25 cellular contexts compared by ENCODE assay signal in the genomic region with DNA sequence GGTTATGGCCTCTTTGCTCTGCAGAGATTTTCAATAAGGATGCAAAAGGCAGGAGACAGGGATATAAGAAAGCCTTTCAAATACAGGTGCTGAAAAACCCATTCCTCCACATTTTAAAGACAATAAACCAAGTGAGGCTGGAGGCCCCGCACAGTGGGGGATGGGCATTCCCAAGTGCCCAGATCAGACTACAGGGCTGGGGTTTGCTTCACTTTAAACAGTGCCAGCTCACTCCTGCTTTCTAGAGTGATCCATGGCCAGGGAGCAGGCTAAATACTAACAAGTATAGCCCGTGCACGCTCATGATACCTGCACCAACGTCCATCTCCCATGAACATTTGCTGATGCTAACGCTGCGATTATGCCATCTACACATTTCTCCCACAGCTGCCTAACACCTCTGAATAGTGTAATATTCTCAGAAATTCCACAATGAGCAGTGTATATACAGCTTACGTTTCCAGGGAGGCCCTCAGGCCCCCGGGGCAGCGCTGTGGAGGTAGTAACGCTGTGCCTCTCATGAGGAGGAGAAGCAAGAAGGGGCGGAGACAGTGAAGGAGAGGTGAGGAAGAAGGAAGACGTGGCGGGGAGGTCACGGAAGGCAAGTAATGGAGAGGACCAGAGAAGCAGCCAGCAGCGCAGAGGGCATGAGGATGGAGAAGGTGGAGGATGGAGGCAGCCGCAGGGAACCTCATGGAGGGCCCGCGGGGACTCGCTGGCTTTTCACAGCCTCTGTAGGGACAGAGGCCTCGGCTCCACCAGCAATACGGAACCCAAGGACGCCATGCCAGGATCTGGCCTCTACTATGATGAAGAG.
DNase-seq lines count a peak whose midpoint lies in the region; ATAC-seq, FAIRE-seq and TF ChIP-seq lines count a peak whose summit lies in the region.
"Had no signal": no experiment of that assay in that cellular context is flagged by ENCODE, and none has a peak within 500 bp of the region (broad histone marks: within the 10 kb centered on the region; RNA-seq: fewer than 3 reads in every experiment).

No MANE protein-coding gene starts in this region.

- H3K27ac Mint-ChIP-seq in astrocyte (ENCODE audit: unreplicated experiment): peak overlapping the region; percentile 74
- H3K27ac Mint-ChIP-seq: CD4-positive, alpha-beta T cell had no signal

- H3K27me3 ChIP-seq in HUES48 (ENCODE audit: control insufficient read depth, insufficient read depth, low read length): no peaks in the 10 kb centered on the region
- H3K27me3 ChIP-seq in astrocyte (ENCODE audit: insufficient read depth, low read length): no peaks in the 10 kb centered on the region
- no peaks in the 10 kb centered on the region for H3K27me3 ChIP-seq in iPS-18a (ENCODE audit: control insufficient read depth, insufficient read depth, low read length)
- no peaks in the 10 kb centered on the region for H3K27me3 ChIP-seq in neuronal stem cell (ENCODE audit: control insufficient read depth in 3 of 3, insufficient read depth in 3 of 3, low read depth in 1 of 3, low read length in 3 of 3)
- no peaks in the 10 kb centered on the region for H3K27me3 ChIP-seq in SK-N-SH (ENCODE audit: insufficient read depth)
- H3K27me3 ChIP-seq: BLaER1, SJCRH30 had no signal

- H3K9ac ChIP-seq in HUES48 (ENCODE audit: low read depth, low read length) (no peak overlapping the region), astrocyte (ENCODE audit: low read length) (no peak overlapping the region), iPS-18a (ENCODE audit: low read length) (no peak overlapping the region), neuronal stem cell (ENCODE audit: low read depth, low read length, poor library complexity) (peak overlapping the region; percentile 47), SK-N-SH (no peak overlapping the region)
- H3K9ac ChIP-seq: BLaER1 had no signal

- TF ChIP-seq CTCF in astrocyte (IDR thresholded peaks at IDR 0.05; ENCODE audit: insufficient read depth, low read depth, low read length) (no peak), SK-N-SH (IDR thresholded peaks at IDR 0.05) (no peak)

- no peaks in the 10 kb centered on the region for H3K9me2 ChIP-seq in SK-N-SH

- peaks cover 3% of the 10 kb centered on the region for H3F3A ChIP-seq in SK-N-SH (replicated peaks; ENCODE audit: insufficient read depth)

- H2BK5ac ChIP-seq in neuronal stem cell (ENCODE audit: low read length): no peak overlapping the region

- peaks cover 6% of the 10 kb centered on the region for H3K79me1 ChIP-seq in neuronal stem cell (ENCODE audit: low read depth, low read length)

- H2BK15ac ChIP-seq in neuronal stem cell (ENCODE audit: low read length): no peak overlapping the region

- H4K8ac ChIP-seq in neuronal stem cell (ENCODE audit: low read depth, low read length): no peak overlapping the region

- no peak overlapping the region for H2AK5ac ChIP-seq in neuronal stem cell (ENCODE audit: low read depth, low read length)

- peak overlapping the region; percentile 59 for H3K27ac ChIP-seq in HUES48 (ENCODE audit: low read depth, low read length)
- H3K27ac ChIP-seq in astrocyte (ENCODE audit: low read depth, low read length): no peak overlapping the region
- peak overlapping the region; percentile 4 for H3K27ac ChIP-seq in iPS-18a (ENCODE audit: low read length)
- H3K27ac ChIP-seq in neuronal stem cell (replicated peaks; ENCODE audit: low read length): no peak overlapping the region
- H3K27ac ChIP-seq in SK-N-SH (ENCODE audit: low read depth in 2 of 2, low read length in 1 of 2): no peak overlapping the region
- H3K27ac ChIP-seq: BLaER1, SJCRH30 had no signal

- H2AFZ ChIP-seq in astrocyte (ENCODE audit: low read depth, low read length) (no peak overlapping the region), neuronal stem cell (ENCODE audit: low read length) (no peak overlapping the region), SK-N-SH (ENCODE audit: low read depth) (no peak overlapping the region)

- H3K9me3 Mint-ChIP-seq in astrocyte (ENCODE audit: unreplicated experiment): no peaks in the 10 kb centered on the region
- H3K9me3 Mint-ChIP-seq: CD4-positive, alpha-beta T cell; IgD-negative memory B cell had no signal

- H2BK120ac ChIP-seq in neuronal stem cell (ENCODE audit: low read depth, low read length): no peak overlapping the region

- TF ChIP-seq EP300 in SK-N-SH (IDR thresholded peaks at IDR 0.05; ENCODE audit: borderline replicate concordance in 1 of 2, low read depth in 1 of 2, low read length in 1 of 2): no peak

- H3K4me2 ChIP-seq in astrocyte (ENCODE audit: low read length): no peak overlapping the region
- no peak overlapping the region for H3K4me2 ChIP-seq in neuronal stem cell (ENCODE audit: insufficient read depth, low read length, poor library complexity, severe bottlenecking)
- no peak overlapping the region for H3K4me2 ChIP-seq in SK-N-SH
- H3K4me2 ChIP-seq: BLaER1 had no signal

- H3K9me3 ChIP-seq in HUES48 (ENCODE audit: control insufficient read depth, insufficient read depth, low read length): no peaks in the 10 kb centered on the region
- H3K9me3 ChIP-seq in astrocyte (ENCODE audit: insufficient read depth, low read depth, low read length): no peaks in the 10 kb centered on the region
- no peaks in the 10 kb centered on the region for H3K9me3 ChIP-seq in iPS-18a (ENCODE audit: control insufficient read depth, low read depth, low read length)
- no peaks in the 10 kb centered on the region for H3K9me3 ChIP-seq in neuronal stem cell (replicated peaks in 1 of 2; ENCODE audit: control insufficient read depth in 2 of 2, insufficient read depth in 1 of 2, low read depth in 1 of 2, low read length in 2 of 2)
- H3K9me3 ChIP-seq in SK-N-SH: no peaks in the 10 kb centered on the region
- H3K9me3 ChIP-seq: BLaER1, SJCRH30 had no signal

- H4K91ac ChIP-seq in neuronal stem cell (ENCODE audit: low read depth, low read length, poor library complexity): no peak overlapping the region

- no peak overlapping the region for H3K4me3 Mint-ChIP-seq in astrocyte (ENCODE audit: unreplicated experiment)
- H3K4me3 Mint-ChIP-seq: CD4-positive, alpha-beta T cell had no signal

- CTCF ChIA-PET in SK-N-SH (lab: Yijun Ruan, JAX): interaction anchor here (1.8 kb wide), 1 partner anchor 45 kb away, joined by 6 read pairs; no protein-coding TSS in a partner anchor

- H3K14ac ChIP-seq in neuronal stem cell (ENCODE audit: low read length): no peak overlapping the region

- POLR2A ChIA-PET in SK-N-SH (lab: Yijun Ruan, JAX): no interaction called here

- H3K4ac ChIP-seq in neuronal stem cell (ENCODE audit: low read length): no peak overlapping the region

- peak overlapping the region; percentile 74 for H3K18ac ChIP-seq in neuronal stem cell (ENCODE audit: low read length)

- no peaks in the 10 kb centered on the region for H3K36me3 Mint-ChIP-seq in astrocyte (ENCODE audit: low read depth, unreplicated experiment)

- H3K27me3 Mint-ChIP-seq in astrocyte (ENCODE audit: low read depth, unreplicated experiment): no peaks in the 10 kb centered on the region
- H3K27me3 Mint-ChIP-seq: CD4-positive, alpha-beta T cell; IgD-negative memory B cell had no signal

- no CpG with 5 or more reads among the region's 22 CpGs for WGBS in neuronal stem cell (ENCODE audit: extremely low coverage in 2 of 2, insufficient read length in 2 of 2, insufficient replicate concordance in 1 of 2), 2 donors
- WGBS in SK-N-SH (ENCODE audit: low lambda C conversion rate): 97% methylated on average over 22 of the region's 22 CpGs

- H3K79me2 ChIP-seq in astrocyte (ENCODE audit: insufficient read depth, low read length) (no peaks in the 10 kb centered on the region), SK-N-SH (ENCODE audit: insufficient read depth) (no peaks in the 10 kb centered on the region; the same call in 1 of the 2 replicates)

- H4K20me1 ChIP-seq in astrocyte (ENCODE audit: insufficient read depth, low read length) (peaks cover 7% of the 10 kb centered on the region), SK-N-SH (ENCODE audit: insufficient read depth) (no peaks in the 10 kb centered on the region)
- H4K20me1 ChIP-seq: BLaER1 had no signal

- H3K4me1 Mint-ChIP-seq in astrocyte (ENCODE audit: low read depth, unreplicated experiment): peaks cover 17% of the 10 kb centered on the region

- no peak for FAIRE-seq in astrocyte (lab: Jason Lieb, UNC)
- FAIRE-seq: GM12892, GM18507, RCC 7860 had no signal

- H3K36me3 ChIP-seq in HUES48 (ENCODE audit: control insufficient read depth, insufficient read depth, low read length) (0 out of 2 replicates have a peak, but pooled peaks cover 7% of the 10 kb centered on the region), astrocyte (ENCODE audit: insufficient read depth, low read length) (no peaks in the 10 kb centered on the region), iPS-18a (ENCODE audit: control insufficient read depth, low read depth, low read length) (peaks cover 5% of the 10 kb centered on the region), neuronal stem cell (replicated peaks in 1 of 2; ENCODE audit: control insufficient read depth in 2 of 2, insufficient read depth in 2 of 2, low read length in 2 of 2) (peaks cover 0 to 65% of the 10 kb centered on the region in 2 donors), SK-N-SH (replicated peaks in 1 of 2; ENCODE audit: control insufficient read depth in 1 of 2, insufficient read depth in 2 of 2, low read length in 1 of 2) (peaks cover 0 to 2% of the 10 kb centered on the region in 2 experiments)
- H3K36me3 ChIP-seq: SJCRH30 had no signal

- peaks cover 45% of the 10 kb centered on the region for H3K4me1 ChIP-seq in HUES48 (ENCODE audit: control insufficient read depth, insufficient read depth, low read length)
- peaks cover 7% of the 10 kb centered on the region for H3K4me1 ChIP-seq in astrocyte (ENCODE audit: insufficient read depth, low read length)
- H3K4me1 ChIP-seq in iPS-18a (ENCODE audit: control insufficient read depth, low read depth, low read length): peaks cover 39% of the 10 kb centered on the region
- peaks cover 5 to 7% of the 10 kb centered on the region in 2 donors for H3K4me1 ChIP-seq in neuronal stem cell (ENCODE audit: control insufficient read depth in 2 of 2, insufficient read depth in 1 of 2, low read depth in 1 of 2, low read length in 2 of 2)
- H3K4me1 ChIP-seq in SK-N-SH (ENCODE audit: control insufficient read depth in 1 of 2, insufficient read depth in 2 of 2, low read depth in 1 of 2, low read length in 1 of 2): no peaks in the 10 kb centered on the region
- H3K4me1 ChIP-seq: BLaER1, SJCRH30 had no signal

- DNase-seq in astrocyte (ENCODE audit: low read depth): no peak
- DNase-seq in neuronal stem cell (ENCODE audit: low spot score): no peak
- no peak for DNase-seq in SK-N-SH
- DNase-seq in 8988T: no peak
- DNase-seq: ACHN; CD4-positive, alpha-beta T cell; COR-L47; DMS79 treated with DMSO at 0.1 percent for 48 hours; GOT3; MV-4-11; NCI-H1105 treated with DMSO at 0.1 percent for 48 hours; NCI-H1694; NCI-H2081; NCI-H446 treated with DMSO at 0.1 percent for 48 hours; NCI-H526 treated with DMSO at 0.1 percent for 48 hours; OCI-M1; SJCRH30 had no signal

- H3K4me3 ChIP-seq in HUES48 (ENCODE audit: low read depth, low read length) (peak overlapping the region; percentile 9; the same call in 1 of the 2 replicates), astrocyte (ENCODE audit: insufficient read depth, low read depth, low read length) (no peak overlapping the region), iPS-18a (ENCODE audit: low read length) (peak overlapping the region; percentile 36), neuronal stem cell (ENCODE audit: low read length in 2 of 2) (no peak overlapping the region), SK-N-SH (ENCODE audit: low read depth in 2 of 2, low read length in 1 of 2) (no peak overlapping the region)
- H3K4me3 ChIP-seq: BLaER1, SJCRH30 had no signal

- ATAC-seq in HG02678 (IDR thresholded peaks at IDR 0.05; ENCODE audit: unreplicated experiment): no peak

- no peak for TF ChIP-seq RAD21 in SK-N-SH (IDR thresholded peaks at IDR 0.05; ENCODE audit: low read length)

- no peak overlapping the region for H2BK12ac ChIP-seq in neuronal stem cell (ENCODE audit: low read length)

- no peak overlapping the region for H3K23ac ChIP-seq in neuronal stem cell (ENCODE audit: low read depth, low read length, poor library complexity)

Comparison
In these comparisons a context has a peak if more than half of its experiments do, and no peak if none do; other contexts are left out.
1. H3K27ac ChIP-seq: peak in HUES48 (single experiment) and iPS-18a (single experiment); none in astrocyte (single experiment), neuronal stem cell (single experiment) and SK-N-SH (0 of 2).
2. H3K4me3 ChIP-seq: peak in HUES48 (single experiment) and iPS-18a (single experiment); none in astrocyte (single experiment), neuronal stem cell (0 of 2) and SK-N-SH (0 of 2).